In the genomic region with DNA sequence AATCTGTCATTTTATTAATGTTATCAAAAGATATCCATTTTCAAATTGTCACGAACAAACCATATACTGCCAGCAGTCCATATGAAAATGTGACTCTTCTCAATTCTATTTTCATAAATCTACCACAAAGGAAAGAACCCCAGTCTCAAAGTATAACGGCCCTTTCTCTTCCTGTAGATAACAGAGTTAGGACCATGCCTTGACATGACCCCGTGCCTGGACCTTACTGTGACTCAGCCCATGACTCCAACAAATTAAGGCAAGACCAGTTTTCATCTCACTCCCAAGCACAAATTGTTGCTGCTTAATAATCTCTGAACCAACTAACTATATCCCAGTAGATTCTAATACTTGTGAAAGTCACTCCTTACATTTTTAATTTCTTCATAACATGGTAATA, we compare ENCODE assay signal across 1 cellular context.
TF ChIP-seq lines count a peak whose summit lies in the region.

No MANE protein-coding gene starts in this region.

TF ChIP-seq in K562, 482 proteins besides CTCF, POLR2A, EP300 and RAD21 (continued from another document and continues in another):
- TF ChIP-seq NONO (IDR thresholded peaks at IDR 0.05; ENCODE audit: low read depth in 2 of 2, low read length in 1 of 2) (no peak), ZNF584 (CRISPR knock-in tag; IDR thresholded peaks at IDR 0.05; ENCODE audit: low read depth) (no peak), MYNN (IDR thresholded peaks at IDR 0.05) (no peak), MYNN (CRISPR knock-in tag; IDR thresholded peaks at IDR 0.05) (no peak), ASH1L (IDR thresholded peaks at IDR 0.05; ENCODE audit: borderline replicate concordance, low read depth, partially characterized antibody) (no peak), MEF2A (IDR thresholded peaks at IDR 0.05; ENCODE audit: control insufficient read depth, low read depth, low read length) (no peak), L3MBTL2 (IDR thresholded peaks at IDR 0.05) (peak; percentile 51; the same call in 1 of the 2 replicates), SIN3A (IDR thresholded peaks at IDR 0.05; ENCODE audit: borderline replicate concordance in 2 of 2, control insufficient read depth in 1 of 2, low read depth in 2 of 2, low read length in 2 of 2) (no peak), XRCC5 (IDR thresholded peaks at IDR 0.05; ENCODE audit: low read depth, low read length) (no peak), ZNF431 (CRISPR knock-in tag; IDR thresholded peaks at IDR 0.05) (no peak), ZNF696 (CRISPR knock-in tag; conservative IDR thresholded peaks at IDR 0.05) (no peak), SAFB2 (IDR thresholded peaks at IDR 0.05; ENCODE audit: borderline replicate concordance, low read depth, low read length, severe bottlenecking) (no peak), SAFB (IDR thresholded peaks at IDR 0.05; ENCODE audit: borderline replicate concordance, low read depth, low read length) (no peak), PHTF2 (CRISPR knock-in tag; IDR thresholded peaks at IDR 0.05) (no peak), U2AF2 (optimal IDR thresholded peaks at IDR 0.05; ENCODE audit: low read depth, low read length) (no peak), DDX20 (tag; IDR thresholded peaks at IDR 0.05; ENCODE audit: low read depth) (0 out of 2 replicates have a peak, but pooled peaks have one; percentile 37), HSF4 (CRISPR knock-in tag; IDR thresholded peaks at IDR 0.05; ENCODE audit: borderline replicate concordance) (no peak), NR1H2 (CRISPR knock-in tag; IDR thresholded peaks at IDR 0.05) (no peak), KLF13 (tag; IDR thresholded peaks at IDR 0.05; ENCODE audit: borderline replicate concordance, low read depth) (no peak), MAFK (IDR thresholded peaks at IDR 0.05; ENCODE audit: low read length) (peak; percentile 36; the same call in 1 of the 2 replicates), TCFL5 (CRISPR knock-in tag; conservative IDR thresholded peaks at IDR 0.05) (no peak), ZKSCAN3 (CRISPR knock-in tag; IDR thresholded peaks at IDR 0.05) (no peak), RFX1 (IDR thresholded peaks at IDR 0.05) (no peak), POLR2G (IDR thresholded peaks at IDR 0.05; ENCODE audit: low read depth, low read length) (no peak), ZNF77 (CRISPR knock-in tag; IDR thresholded peaks at IDR 0.05) (no peak), CHD1 (IDR thresholded peaks at IDR 0.05; ENCODE audit: low read length) (no peak), ZNF316 (IDR thresholded peaks at IDR 0.05) (peak; percentile 46; the same call in 1 of the 2 replicates), BCL6 (CRISPR knock-in tag; IDR thresholded peaks at IDR 0.05) (no peak)
- TF ChIP-seq, protein P1, sequence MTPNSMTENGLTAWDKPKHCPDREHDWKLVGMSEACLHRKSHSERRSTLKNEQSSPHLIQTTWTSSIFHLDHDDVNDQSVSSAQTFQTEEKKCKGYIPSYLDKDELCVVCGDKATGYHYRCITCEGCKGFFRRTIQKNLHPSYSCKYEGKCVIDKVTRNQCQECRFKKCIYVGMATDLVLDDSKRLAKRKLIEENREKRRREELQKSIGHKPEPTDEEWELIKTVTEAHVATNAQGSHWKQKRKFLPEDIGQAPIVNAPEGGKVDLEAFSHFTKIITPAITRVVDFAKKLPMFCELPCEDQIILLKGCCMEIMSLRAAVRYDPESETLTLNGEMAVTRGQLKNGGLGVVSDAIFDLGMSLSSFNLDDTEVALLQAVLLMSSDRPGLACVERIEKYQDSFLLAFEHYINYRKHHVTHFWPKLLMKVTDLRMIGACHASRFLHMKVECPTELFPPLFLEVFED (CRISPR knock-in tag; conservative IDR thresholded peaks at IDR 0.05) = no peak
- TF ChIP-seq, protein P2, sequence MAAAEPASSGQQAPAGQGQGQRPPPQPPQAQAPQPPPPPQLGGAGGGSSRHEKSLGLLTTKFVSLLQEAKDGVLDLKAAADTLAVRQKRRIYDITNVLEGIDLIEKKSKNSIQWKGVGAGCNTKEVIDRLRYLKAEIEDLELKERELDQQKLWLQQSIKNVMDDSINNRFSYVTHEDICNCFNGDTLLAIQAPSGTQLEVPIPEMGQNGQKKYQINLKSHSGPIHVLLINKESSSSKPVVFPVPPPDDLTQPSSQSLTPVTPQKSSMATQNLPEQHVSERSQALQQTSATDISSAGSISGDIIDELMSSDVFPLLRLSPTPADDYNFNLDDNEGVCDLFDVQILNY (CRISPR knock-in tag; IDR thresholded peaks at IDR 0.05) = no peak
- TF ChIP-seq, protein P3, sequence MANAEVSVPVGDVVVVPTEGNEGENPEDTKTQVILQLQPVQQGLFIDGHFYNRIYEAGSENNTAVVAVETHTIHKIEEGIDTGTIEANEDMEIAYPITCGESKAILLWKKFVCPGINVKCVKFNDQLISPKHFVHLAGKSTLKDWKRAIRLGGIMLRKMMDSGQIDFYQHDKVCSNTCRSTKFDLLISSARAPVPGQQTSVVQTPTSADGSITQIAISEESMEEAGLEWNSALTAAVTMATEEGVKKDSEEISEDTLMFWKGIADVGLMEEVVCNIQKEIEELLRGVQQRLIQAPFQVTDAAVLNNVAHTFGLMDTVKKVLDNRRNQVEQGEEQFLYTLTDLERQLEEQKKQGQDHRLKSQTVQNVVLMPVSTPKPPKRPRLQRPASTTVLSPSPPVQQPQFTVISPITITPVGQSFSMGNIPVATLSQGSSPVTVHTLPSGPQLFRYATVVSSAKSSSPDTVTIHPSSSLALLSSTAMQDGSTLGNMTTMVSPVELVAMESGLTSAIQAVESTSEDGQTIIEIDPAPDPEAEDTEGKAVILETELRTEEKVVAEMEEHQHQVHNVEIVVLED (CRISPR knock-in tag; IDR thresholded peaks at IDR 0.05) = no peak
- TF ChIP-seq, protein P4, sequence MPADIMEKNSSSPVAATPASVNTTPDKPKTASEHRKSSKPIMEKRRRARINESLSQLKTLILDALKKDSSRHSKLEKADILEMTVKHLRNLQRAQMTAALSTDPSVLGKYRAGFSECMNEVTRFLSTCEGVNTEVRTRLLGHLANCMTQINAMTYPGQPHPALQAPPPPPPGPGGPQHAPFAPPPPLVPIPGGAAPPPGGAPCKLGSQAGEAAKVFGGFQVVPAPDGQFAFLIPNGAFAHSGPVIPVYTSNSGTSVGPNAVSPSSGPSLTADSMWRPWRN (IDR thresholded peaks at IDR 0.05; ENCODE audit: low read depth) = no peak
- TF ChIP-seq, protein P5, sequence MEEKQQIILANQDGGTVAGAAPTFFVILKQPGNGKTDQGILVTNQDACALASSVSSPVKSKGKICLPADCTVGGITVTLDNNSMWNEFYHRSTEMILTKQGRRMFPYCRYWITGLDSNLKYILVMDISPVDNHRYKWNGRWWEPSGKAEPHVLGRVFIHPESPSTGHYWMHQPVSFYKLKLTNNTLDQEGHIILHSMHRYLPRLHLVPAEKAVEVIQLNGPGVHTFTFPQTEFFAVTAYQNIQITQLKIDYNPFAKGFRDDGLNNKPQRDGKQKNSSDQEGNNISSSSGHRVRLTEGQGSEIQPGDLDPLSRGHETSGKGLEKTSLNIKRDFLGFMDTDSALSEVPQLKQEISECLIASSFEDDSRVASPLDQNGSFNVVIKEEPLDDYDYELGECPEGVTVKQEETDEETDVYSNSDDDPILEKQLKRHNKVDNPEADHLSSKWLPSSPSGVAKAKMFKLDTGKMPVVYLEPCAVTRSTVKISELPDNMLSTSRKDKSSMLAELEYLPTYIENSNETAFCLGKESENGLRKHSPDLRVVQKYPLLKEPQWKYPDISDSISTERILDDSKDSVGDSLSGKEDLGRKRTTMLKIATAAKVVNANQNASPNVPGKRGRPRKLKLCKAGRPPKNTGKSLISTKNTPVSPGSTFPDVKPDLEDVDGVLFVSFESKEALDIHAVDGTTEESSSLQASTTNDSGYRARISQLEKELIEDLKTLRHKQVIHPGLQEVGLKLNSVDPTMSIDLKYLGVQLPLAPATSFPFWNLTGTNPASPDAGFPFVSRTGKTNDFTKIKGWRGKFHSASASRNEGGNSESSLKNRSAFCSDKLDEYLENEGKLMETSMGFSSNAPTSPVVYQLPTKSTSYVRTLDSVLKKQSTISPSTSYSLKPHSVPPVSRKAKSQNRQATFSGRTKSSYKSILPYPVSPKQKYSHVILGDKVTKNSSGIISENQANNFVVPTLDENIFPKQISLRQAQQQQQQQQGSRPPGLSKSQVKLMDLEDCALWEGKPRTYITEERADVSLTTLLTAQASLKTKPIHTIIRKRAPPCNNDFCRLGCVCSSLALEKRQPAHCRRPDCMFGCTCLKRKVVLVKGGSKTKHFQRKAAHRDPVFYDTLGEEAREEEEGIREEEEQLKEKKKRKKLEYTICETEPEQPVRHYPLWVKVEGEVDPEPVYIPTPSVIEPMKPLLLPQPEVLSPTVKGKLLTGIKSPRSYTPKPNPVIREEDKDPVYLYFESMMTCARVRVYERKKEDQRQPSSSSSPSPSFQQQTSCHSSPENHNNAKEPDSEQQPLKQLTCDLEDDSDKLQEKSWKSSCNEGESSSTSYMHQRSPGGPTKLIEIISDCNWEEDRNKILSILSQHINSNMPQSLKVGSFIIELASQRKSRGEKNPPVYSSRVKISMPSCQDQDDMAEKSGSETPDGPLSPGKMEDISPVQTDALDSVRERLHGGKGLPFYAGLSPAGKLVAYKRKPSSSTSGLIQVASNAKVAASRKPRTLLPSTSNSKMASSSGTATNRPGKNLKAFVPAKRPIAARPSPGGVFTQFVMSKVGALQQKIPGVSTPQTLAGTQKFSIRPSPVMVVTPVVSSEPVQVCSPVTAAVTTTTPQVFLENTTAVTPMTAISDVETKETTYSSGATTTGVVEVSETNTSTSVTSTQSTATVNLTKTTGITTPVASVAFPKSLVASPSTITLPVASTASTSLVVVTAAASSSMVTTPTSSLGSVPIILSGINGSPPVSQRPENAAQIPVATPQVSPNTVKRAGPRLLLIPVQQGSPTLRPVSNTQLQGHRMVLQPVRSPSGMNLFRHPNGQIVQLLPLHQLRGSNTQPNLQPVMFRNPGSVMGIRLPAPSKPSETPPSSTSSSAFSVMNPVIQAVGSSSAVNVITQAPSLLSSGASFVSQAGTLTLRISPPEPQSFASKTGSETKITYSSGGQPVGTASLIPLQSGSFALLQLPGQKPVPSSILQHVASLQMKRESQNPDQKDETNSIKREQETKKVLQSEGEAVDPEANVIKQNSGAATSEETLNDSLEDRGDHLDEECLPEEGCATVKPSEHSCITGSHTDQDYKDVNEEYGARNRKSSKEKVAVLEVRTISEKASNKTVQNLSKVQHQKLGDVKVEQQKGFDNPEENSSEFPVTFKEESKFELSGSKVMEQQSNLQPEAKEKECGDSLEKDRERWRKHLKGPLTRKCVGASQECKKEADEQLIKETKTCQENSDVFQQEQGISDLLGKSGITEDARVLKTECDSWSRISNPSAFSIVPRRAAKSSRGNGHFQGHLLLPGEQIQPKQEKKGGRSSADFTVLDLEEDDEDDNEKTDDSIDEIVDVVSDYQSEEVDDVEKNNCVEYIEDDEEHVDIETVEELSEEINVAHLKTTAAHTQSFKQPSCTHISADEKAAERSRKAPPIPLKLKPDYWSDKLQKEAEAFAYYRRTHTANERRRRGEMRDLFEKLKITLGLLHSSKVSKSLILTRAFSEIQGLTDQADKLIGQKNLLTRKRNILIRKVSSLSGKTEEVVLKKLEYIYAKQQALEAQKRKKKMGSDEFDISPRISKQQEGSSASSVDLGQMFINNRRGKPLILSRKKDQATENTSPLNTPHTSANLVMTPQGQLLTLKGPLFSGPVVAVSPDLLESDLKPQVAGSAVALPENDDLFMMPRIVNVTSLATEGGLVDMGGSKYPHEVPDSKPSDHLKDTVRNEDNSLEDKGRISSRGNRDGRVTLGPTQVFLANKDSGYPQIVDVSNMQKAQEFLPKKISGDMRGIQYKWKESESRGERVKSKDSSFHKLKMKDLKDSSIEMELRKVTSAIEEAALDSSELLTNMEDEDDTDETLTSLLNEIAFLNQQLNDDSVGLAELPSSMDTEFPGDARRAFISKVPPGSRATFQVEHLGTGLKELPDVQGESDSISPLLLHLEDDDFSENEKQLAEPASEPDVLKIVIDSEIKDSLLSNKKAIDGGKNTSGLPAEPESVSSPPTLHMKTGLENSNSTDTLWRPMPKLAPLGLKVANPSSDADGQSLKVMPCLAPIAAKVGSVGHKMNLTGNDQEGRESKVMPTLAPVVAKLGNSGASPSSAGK (IDR thresholded peaks at IDR 0.05) = peak; percentile 75
- TF ChIP-seq, protein P6, sequence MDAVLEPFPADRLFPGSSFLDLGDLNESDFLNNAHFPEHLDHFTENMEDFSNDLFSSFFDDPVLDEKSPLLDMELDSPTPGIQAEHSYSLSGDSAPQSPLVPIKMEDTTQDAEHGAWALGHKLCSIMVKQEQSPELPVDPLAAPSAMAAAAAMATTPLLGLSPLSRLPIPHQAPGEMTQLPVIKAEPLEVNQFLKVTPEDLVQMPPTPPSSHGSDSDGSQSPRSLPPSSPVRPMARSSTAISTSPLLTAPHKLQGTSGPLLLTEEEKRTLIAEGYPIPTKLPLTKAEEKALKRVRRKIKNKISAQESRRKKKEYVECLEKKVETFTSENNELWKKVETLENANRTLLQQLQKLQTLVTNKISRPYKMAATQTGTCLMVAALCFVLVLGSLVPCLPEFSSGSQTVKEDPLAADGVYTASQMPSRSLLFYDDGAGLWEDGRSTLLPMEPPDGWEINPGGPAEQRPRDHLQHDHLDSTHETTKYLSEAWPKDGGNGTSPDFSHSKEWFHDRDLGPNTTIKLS (IDR thresholded peaks at IDR 0.05; ENCODE audit: borderline replicate concordance, low read depth) = no peak
- TF ChIP-seq, protein P7, sequence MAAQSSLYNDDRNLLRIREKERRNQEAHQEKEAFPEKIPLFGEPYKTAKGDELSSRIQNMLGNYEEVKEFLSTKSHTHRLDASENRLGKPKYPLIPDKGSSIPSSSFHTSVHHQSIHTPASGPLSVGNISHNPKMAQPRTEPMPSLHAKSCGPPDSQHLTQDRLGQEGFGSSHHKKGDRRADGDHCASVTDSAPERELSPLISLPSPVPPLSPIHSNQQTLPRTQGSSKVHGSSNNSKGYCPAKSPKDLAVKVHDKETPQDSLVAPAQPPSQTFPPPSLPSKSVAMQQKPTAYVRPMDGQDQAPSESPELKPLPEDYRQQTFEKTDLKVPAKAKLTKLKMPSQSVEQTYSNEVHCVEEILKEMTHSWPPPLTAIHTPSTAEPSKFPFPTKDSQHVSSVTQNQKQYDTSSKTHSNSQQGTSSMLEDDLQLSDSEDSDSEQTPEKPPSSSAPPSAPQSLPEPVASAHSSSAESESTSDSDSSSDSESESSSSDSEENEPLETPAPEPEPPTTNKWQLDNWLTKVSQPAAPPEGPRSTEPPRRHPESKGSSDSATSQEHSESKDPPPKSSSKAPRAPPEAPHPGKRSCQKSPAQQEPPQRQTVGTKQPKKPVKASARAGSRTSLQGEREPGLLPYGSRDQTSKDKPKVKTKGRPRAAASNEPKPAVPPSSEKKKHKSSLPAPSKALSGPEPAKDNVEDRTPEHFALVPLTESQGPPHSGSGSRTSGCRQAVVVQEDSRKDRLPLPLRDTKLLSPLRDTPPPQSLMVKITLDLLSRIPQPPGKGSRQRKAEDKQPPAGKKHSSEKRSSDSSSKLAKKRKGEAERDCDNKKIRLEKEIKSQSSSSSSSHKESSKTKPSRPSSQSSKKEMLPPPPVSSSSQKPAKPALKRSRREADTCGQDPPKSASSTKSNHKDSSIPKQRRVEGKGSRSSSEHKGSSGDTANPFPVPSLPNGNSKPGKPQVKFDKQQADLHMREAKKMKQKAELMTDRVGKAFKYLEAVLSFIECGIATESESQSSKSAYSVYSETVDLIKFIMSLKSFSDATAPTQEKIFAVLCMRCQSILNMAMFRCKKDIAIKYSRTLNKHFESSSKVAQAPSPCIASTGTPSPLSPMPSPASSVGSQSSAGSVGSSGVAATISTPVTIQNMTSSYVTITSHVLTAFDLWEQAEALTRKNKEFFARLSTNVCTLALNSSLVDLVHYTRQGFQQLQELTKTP (IDR thresholded peaks at IDR 0.05; ENCODE audit: low read depth in 1 of 2, partially characterized antibody in 2 of 2) = no peak
- TF ChIP-seq, protein P8, sequence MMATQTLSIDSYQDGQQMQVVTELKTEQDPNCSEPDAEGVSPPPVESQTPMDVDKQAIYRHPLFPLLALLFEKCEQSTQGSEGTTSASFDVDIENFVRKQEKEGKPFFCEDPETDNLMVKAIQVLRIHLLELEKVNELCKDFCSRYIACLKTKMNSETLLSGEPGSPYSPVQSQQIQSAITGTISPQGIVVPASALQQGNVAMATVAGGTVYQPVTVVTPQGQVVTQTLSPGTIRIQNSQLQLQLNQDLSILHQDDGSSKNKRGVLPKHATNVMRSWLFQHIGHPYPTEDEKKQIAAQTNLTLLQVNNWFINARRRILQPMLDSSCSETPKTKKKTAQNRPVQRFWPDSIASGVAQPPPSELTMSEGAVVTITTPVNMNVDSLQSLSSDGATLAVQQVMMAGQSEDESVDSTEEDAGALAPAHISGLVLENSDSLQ (IDR thresholded peaks at IDR 0.05) = no peak
